Comparison of ENCODE assay signal across 32 cellular contexts in the genomic region with DNA sequence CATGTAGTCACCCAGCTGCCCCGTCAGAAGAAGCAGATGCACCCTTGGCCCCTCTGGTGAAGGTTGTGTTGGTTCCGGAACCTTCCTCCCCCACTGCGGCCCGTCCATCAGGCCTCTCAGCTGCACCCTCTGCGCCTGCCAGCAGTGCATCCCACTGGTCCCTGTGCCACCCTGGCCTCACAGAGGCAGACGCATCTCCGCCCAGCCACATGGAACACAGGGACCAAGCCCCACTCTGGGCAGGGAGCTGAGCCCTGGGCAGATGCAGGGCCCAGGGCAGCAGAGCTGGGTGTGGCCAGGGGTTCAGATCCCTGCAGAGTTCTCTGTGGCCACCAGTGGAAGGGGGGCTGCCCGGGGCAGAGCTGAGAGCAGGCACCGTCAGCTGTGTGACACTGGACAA.
"Had no signal": no experiment of that assay in that cellular context is flagged by ENCODE, and none has a peak within 500 bp of the region (broad histone marks: within the 10 kb centered on the region; RNA-seq: fewer than 3 reads in every experiment).

No MANE protein-coding gene starts in this region.

- H3K9ac ChIP-seq: parathyroid adenoma had no signal

- H3K4me1 Mint-ChIP-seq: activated CD8-positive, alpha-beta memory T cell treated with anti-CD3 and anti-CD28 coated beads, Interleukin-2, amount 10 ng/mL, durations not matched to agents 7 days and 5 days; stimulated activated memory B cell treated with anti-CD40 and anti-IgM and Interleukin-4, amounts not matched to agents 10 μg/mL and 1 μg/mL and 100 μg/mL, for 72 hours; T-helper 17 cell had no signal

- H3K27me3 ChIP-seq: gastrocnemius medialis, left lung, stomach, suprapubic skin, transverse colon had no signal

- H2AFZ ChIP-seq: parathyroid adenoma had no signal

- H3K4me1 ChIP-seq: gastrocnemius medialis, lower lobe of right lung, parathyroid adenoma, psoas muscle, suprapubic skin, transverse colon had no signal

- H3K27me3 Mint-ChIP-seq: activated CD8-positive, alpha-beta memory T cell treated with anti-CD3 and anti-CD28 coated beads, Interleukin-2, amount 10 ng/mL, durations not matched to agents 7 days and 5 days; activated naive CD8-positive, alpha-beta T cell; T-helper 17 cell had no signal

- H3K4me3 Mint-ChIP-seq: activated CD8-positive, alpha-beta memory T cell treated with anti-CD3 and anti-CD28 coated beads, Interleukin-2, amount 10 ng/mL, durations not matched to agents 7 days and 5 days; activated CD8-positive, alpha-beta T cell treated with anti-CD3 and anti-CD28 coated beads, Interleukin-2, amount 10 ng/mL, durations not matched to agents 7 days and 5 days; activated naive CD8-positive, alpha-beta T cell; nephron; stimulated activated memory B cell treated with anti-CD40 and anti-IgM and Interleukin-4, amounts not matched to agents 10 μg/mL and 1 μg/mL and 100 μg/mL, for 72 hours; T-helper 17 cell had no signal

- ATAC-seq: activated CD8-positive, alpha-beta memory T cell treated with anti-CD3 and anti-CD28 coated beads, Interleukin-2, amount 10 ng/mL, durations not matched to agents 7 days and 5 days; activated CD8-positive, alpha-beta T cell treated with anti-CD3 and anti-CD28 coated beads, Interleukin-2, amount 10 ng/mL, durations not matched to agents 7 days and 5 days; gastrocnemius medialis; left lung; lower lobe of right lung; psoas muscle; stimulated activated memory B cell treated with anti-CD40 and anti-IgM and Interleukin-4, amounts not matched to agents 10 μg/mL and 1 μg/mL and 100 μg/mL, for 72 hours; T-helper 17 cell had no signal

- H3K9me3 Mint-ChIP-seq: activated T-helper 2 cell treated with anti-CD3 and anti-CD28 coated beads, Interferon-gamma antibody, Interleukin-2, Interleukin-4, amounts not matched to agents 10 μg/mL and 5 μg/mL and 100 μg/mL, durations not matched to agents 14 hours and 24 hours and 36 hours; nephron; stimulated activated memory B cell treated with anti-CD40 and anti-IgM and Interleukin-4, amounts not matched to agents 10 μg/mL and 1 μg/mL and 100 μg/mL, for 72 hours had no signal

- H3K36me3 Mint-ChIP-seq: activated CD8-positive, alpha-beta memory T cell treated with anti-CD3 and anti-CD28 coated beads, Interleukin-2, amount 10 ng/mL, durations not matched to agents 7 days and 5 days; activated naive CD8-positive, alpha-beta T cell; stimulated activated memory B cell treated with anti-CD40 and anti-IgM and Interleukin-4, amounts not matched to agents 10 μg/mL and 1 μg/mL and 100 μg/mL, for 72 hours had no signal

- DNase-seq: activated CD4-positive, alpha-beta T cell treated with anti-CD3 and anti-CD28 coated beads for 1 hour; activated CD8-positive, alpha-beta memory T cell treated with anti-CD3 and anti-CD28 coated beads, Interleukin-2, amount 10 ng/mL, durations not matched to agents 7 days and 5 days; activated CD8-positive, alpha-beta T cell treated with anti-CD3 and anti-CD28 coated beads, Interleukin-2, amount 10 ng/mL, durations not matched to agents 7 days and 5 days; activated T-cell treated with anti-CD3 and anti-CD28 coated beads, Interleukin-2, amount 50 U/mL, for 48 hours; anterior cingulate cortex; dermis blood vessel endothelial cell; effector CD4-positive, alpha-beta T cell; gastrocnemius medialis; glutamatergic neuron; left lung; lower lobe of right lung; occipital lobe; psoas muscle; stimulated activated CD4-positive, alpha-beta T cell treated with anti-CD3 and anti-CD28 coated beads, Interleukin-1b, Interleukin-23, amount 100 ng/mL, for 48 hours; stimulated activated CD4-positive, alpha-beta T cell treated with anti-CD3 and anti-CD28 coated beads, Interleukin-4, amount 100 ng/mL, for 4 hours; stimulated activated CD8-positive, alpha-beta memory T cell treated with anti-CD3 and anti-CD28 coated beads, Interleukin-4, amount 100 ng/mL, for 48 hours; stomach; T-helper 17 cell; T1000; transverse colon; WERI-Rb-1 had no signal

- H3K79me2 ChIP-seq: parathyroid adenoma had no signal

- FAIRE-seq: colon, endometrium, islet of Langerhans had no signal

- H3K4me3 ChIP-seq: gastrocnemius medialis, left lung, lower lobe of right lung, psoas muscle, smooth muscle cell, stomach, suprapubic skin, transverse colon had no signal

- H3K27ac Mint-ChIP-seq: activated CD8-positive, alpha-beta memory T cell treated with anti-CD3 and anti-CD28 coated beads, Interleukin-2, amount 10 ng/mL, durations not matched to agents 7 days and 5 days; activated CD8-positive, alpha-beta T cell treated with anti-CD3 and anti-CD28 coated beads, Interleukin-2, amount 10 ng/mL, durations not matched to agents 7 days and 5 days; activated naive CD8-positive, alpha-beta T cell; activated T-helper 2 cell treated with anti-CD3 and anti-CD28 coated beads, Interferon-gamma antibody, Interleukin-2, Interleukin-4, amounts not matched to agents 10 μg/mL and 5 μg/mL and 100 μg/mL, durations not matched to agents 14 hours and 24 hours and 36 hours; nephron; stimulated activated memory B cell treated with anti-CD40 and anti-IgM and Interleukin-4, amounts not matched to agents 10 μg/mL and 1 μg/mL and 100 μg/mL, for 72 hours; T-helper 17 cell had no signal

- H3K27ac ChIP-seq: epithelial cell of prostate, gastrocnemius medialis, left lung, lower lobe of right lung, parathyroid adenoma, psoas muscle, stomach, suprapubic skin, transverse colon, WERI-Rb-1 had no signal

- H3K4me2 ChIP-seq: smooth muscle cell had no signal

- H3K36me3 ChIP-seq: gastrocnemius medialis, transverse colon, WERI-Rb-1 had no signal

- H3K9me3 ChIP-seq: gastrocnemius medialis, left lung, lower lobe of right lung, psoas muscle, stomach, suprapubic skin, transverse colon had no signal
